Comparison of ENCODE assay signal across 24 cellular contexts in genomic region chr18:68391801-68392200, GRCh38.
"Had no signal": no experiment of that assay in that cellular context is flagged by ENCODE, and none has a peak within 500 bp of the region (broad histone marks: within the 10 kb centered on the region; RNA-seq: fewer than 3 reads in every experiment).

No MANE protein-coding gene starts in this region.

- H2AFZ ChIP-seq: hepatocyte had no signal

- H3K9me3 ChIP-seq: left ventricle myocardium inferior, right atrium auricular region, suprapubic skin, thyroid gland had no signal

- H3K27ac ChIP-seq: dorsolateral prefrontal cortex, foreskin keratinocyte, hepatocyte, left ventricle myocardium inferior, right atrium auricular region, suprapubic skin, thyroid gland had no signal

- H3K9me3 Mint-ChIP-seq: nephron progenitor cell; stimulated activated effector memory CD8-positive, alpha-beta T cell treated with anti-CD3 and anti-CD28 coated beads, Interleukin-12 subunit alpha, Interleukin-12 subunit beta, amount 100 ng/mL, for 72 hours; type B pancreatic cell had no signal

- H3K4me3 Mint-ChIP-seq: naive thymus-derived CD4-positive, alpha-beta T cell; nephron progenitor cell; stimulated activated effector memory CD8-positive, alpha-beta T cell treated with anti-CD3 and anti-CD28 coated beads, Interleukin-12 subunit alpha, Interleukin-12 subunit beta, amount 100 ng/mL, for 72 hours; type B pancreatic cell had no signal

- H3K79me2 ChIP-seq: hepatocyte had no signal

- H3K4me1 Mint-ChIP-seq: naive thymus-derived CD4-positive, alpha-beta T cell; nephron progenitor cell; stimulated activated effector memory CD8-positive, alpha-beta T cell treated with anti-CD3 and anti-CD28 coated beads, Interleukin-12 subunit alpha, Interleukin-12 subunit beta, amount 100 ng/mL, for 72 hours had no signal

- FAIRE-seq: urothelium cell line had no signal

- DNase-seq: cortex of kidney; dorsolateral prefrontal cortex; effector CD8-positive, alpha-beta T cell; foreskin keratinocyte; head of caudate nucleus; kidney; left cardiac atrium; left ventricle myocardium inferior; mesendoderm; naive thymus-derived CD4-positive, alpha-beta T cell; nephron progenitor cell; posterior cingulate gyrus; small intestine; stimulated activated CD4-positive, alpha-beta T cell treated with anti-CD3 and anti-CD28 coated beads, Interleukin-4, amount 100 ng/mL, for 1 hour; stimulated activated CD8-positive, alpha-beta memory T cell treated with anti-CD3 and anti-CD28 coated beads, Interleukin-4, amount 100 ng/mL, for 48 hours; stimulated activated naive CD8-positive, alpha-beta T cell treated with anti-CD3 and anti-CD28 coated beads, Interleukin-15, Interleukin-2, amounts not matched to agents 100 U/mL and 50 U/mL, for 24 hours; thyroid gland had no signal

- H3K27me3 Mint-ChIP-seq: type B pancreatic cell had no signal

- H3K4me3 ChIP-seq: dorsolateral prefrontal cortex, hepatocyte, left ventricle myocardium inferior, lung, right atrium auricular region, suprapubic skin, thyroid gland had no signal

- H3K27me3 ChIP-seq: dorsolateral prefrontal cortex, foreskin keratinocyte, hepatocyte, right atrium auricular region, suprapubic skin, thyroid gland had no signal

- H3K36me3 ChIP-seq: left ventricle myocardium inferior, right atrium auricular region, suprapubic skin, thyroid gland had no signal

- H3K4me2 ChIP-seq: hepatocyte had no signal

- H3K27ac Mint-ChIP-seq: naive thymus-derived CD4-positive, alpha-beta T cell; nephron progenitor cell; stimulated activated effector memory CD8-positive, alpha-beta T cell treated with anti-CD3 and anti-CD28 coated beads, Interleukin-12 subunit alpha, Interleukin-12 subunit beta, amount 100 ng/mL, for 72 hours; type B pancreatic cell had no signal

- H3K4me1 ChIP-seq: foreskin keratinocyte, left ventricle myocardium inferior, right atrium auricular region, suprapubic skin, thyroid gland had no signal

- H3K36me3 Mint-ChIP-seq: naive thymus-derived CD4-positive, alpha-beta T cell; stimulated activated effector memory CD8-positive, alpha-beta T cell treated with anti-CD3 and anti-CD28 coated beads, Interleukin-12 subunit alpha, Interleukin-12 subunit beta, amount 100 ng/mL, for 72 hours; type B pancreatic cell had no signal
